ENCODE assay signal across 8 cellular contexts in genomic region chr11:19241260-19242183, GRCh38. TPM values are rescaled to one million over a fixed set of nuclear protein-coding genes. Genes with fewer than 3 reads are reported as not detected.
DNase-seq lines count a peak whose midpoint lies in the region; ATAC-seq and TF ChIP-seq lines count a peak whose summit lies in the region.

No MANE protein-coding gene starts in this region.

- H3K4me3 ChIP-seq in BLaER1, result peak overlapping the region; percentile 85
- H3K4me3 ChIP-seq in Panc1 (ENCODE audit: low read depth in 2 of 2, low read length in 2 of 2), result peak overlapping the region; percentile 70 to 97
- peak overlapping the region; percentile 72 to 79 for H3K4me3 ChIP-seq in mesenchymal stem cell (ENCODE audit: insufficient read depth in 1 of 2, low read depth in 1 of 2, low read length in 2 of 2)
- peak overlapping the region; percentile 73 for H3K4me3 ChIP-seq in thymus (ENCODE audit: low read length)

- H2BK5ac ChIP-seq in mesenchymal stem cell (ENCODE audit: low read depth, low read length, poor library complexity, severe bottlenecking), result no peak overlapping the region

- intact Hi-C loops in Panc1 (cut with micrococcal nuclease; ENCODE audit: unreplicated experiment), result no loop called here

- peaks cover 24% of the 10 kb centered on the region for H3K36me3 ChIP-seq in BLaER1
- H3K36me3 ChIP-seq in Panc1 (ENCODE audit: control insufficient read depth, insufficient read depth, low read length), result peaks cover 8% of the 10 kb centered on the region
- H3K36me3 ChIP-seq in mesenchymal stem cell (ENCODE audit: control insufficient read depth in 1 of 2, insufficient read depth in 2 of 2, low read depth in 1 of 2, low read length in 2 of 2), result no peaks in the 10 kb centered on the region
- peaks cover 14% of the 10 kb centered on the region for H3K36me3 ChIP-seq in thymus (ENCODE audit: control insufficient read depth, insufficient read depth)

- H3K4me2 ChIP-seq in BLaER1 (peak overlapping the region; percentile 99), mesenchymal stem cell (ENCODE audit: low read length, poor library complexity, severe bottlenecking) (peak overlapping the region; percentile 100)

- H3K18ac ChIP-seq in mesenchymal stem cell (ENCODE audit: low read depth in 1 of 2, low read length in 2 of 2), result peak overlapping the region in 1 of 2 experiments; percentile 70

- H2AK5ac ChIP-seq in mesenchymal stem cell (ENCODE audit: low read length, severe bottlenecking), result no peak overlapping the region

- H3K4me1 ChIP-seq in BLaER1, result peaks cover 33% of the 10 kb centered on the region
- peaks cover 17% of the 10 kb centered on the region for H3K4me1 ChIP-seq in Panc1 (ENCODE audit: control insufficient read depth, insufficient read depth, low read length)
- peaks cover 18% of the 10 kb centered on the region for H3K4me1 ChIP-seq in mesenchymal stem cell (ENCODE audit: control insufficient read depth, insufficient read depth, low read depth, low read length)
- H3K4me1 ChIP-seq in thymus (ENCODE audit: control insufficient read depth, insufficient read depth, low read length), result peaks cover 18% of the 10 kb centered on the region

- no peak overlapping the region for H2BK12ac ChIP-seq in mesenchymal stem cell (ENCODE audit: low read length in 2 of 2)

- no peak overlapping the region for H4K8ac ChIP-seq in mesenchymal stem cell (ENCODE audit: low read length)

- no TSS peak for BruUV-seq in Panc1 (replicated peaks; lab: Mats Ljungman, UMichigan)

- no peak for TF ChIP-seq CTCF in Panc1 (IDR thresholded peaks at IDR 0.05)

- H3K27me3 ChIP-seq in BLaER1 (0 out of 2 replicates have a peak, but pooled peaks cover 11% of the 10 kb centered on the region), Panc1 (ENCODE audit: control insufficient read depth, insufficient read depth, low read length) (no peaks in the 10 kb centered on the region), mesenchymal stem cell (ENCODE audit: control insufficient read depth in 1 of 2, insufficient read depth in 1 of 2, low read length in 2 of 2) (peaks cover 20 to 28% of the 10 kb centered on the region in 2 experiments), thymus (ENCODE audit: control insufficient read depth, insufficient read depth) (no peaks in the 10 kb centered on the region)

- DNase-seq in Panc1 (ENCODE audit: low read depth, low spot score) (no peak), cerebellar cortex (ENCODE audit: low spot score) (peak; percentile 13), mesenchymal stem cell (no peak)
- no peak for DNase-seq in central memory CD4-positive, alpha-beta T cell

- in situ Hi-C loops in Panc1 (cut with HindIII; ENCODE audit: low pct_unique_long_range_greater_than_20kb, low sequenced_read_pairs), result no loop called here

- H3K23ac ChIP-seq in mesenchymal stem cell (ENCODE audit: low read length in 2 of 2), result peak overlapping the region; percentile 43 to 83

- POLR2A ChIA-PET in Panc1 (lab: Charles Lee), result interaction anchor here (0.7 kb wide), 1 partner anchor 476 kb away, joined by 3 read pairs; no protein-coding TSS in a partner anchor

- ATAC-seq in GM18907 (IDR thresholded peaks at IDR 0.05; ENCODE audit: unreplicated experiment), result peak; percentile 49
- ATAC-seq in HG03045 (IDR thresholded peaks at IDR 0.05; ENCODE audit: unreplicated experiment), result peak; percentile 35
- peak; percentile 75 for ATAC-seq in Panc1

- under 1% methylated on average over 56 of the region's 92 CpGs for WGBS in mesenchymal stem cell
- under 1% methylated on average over 92 of the region's 92 CpGs for WGBS in thymus

- no peak overlapping the region for H2BK120ac ChIP-seq in mesenchymal stem cell (ENCODE audit: low read depth, low read length)

- no peaks in the 10 kb centered on the region for H4K20me1 ChIP-seq in BLaER1

- H2AFZ ChIP-seq in mesenchymal stem cell (ENCODE audit: low read depth, low read length), result no peak overlapping the region

- H3K9me3 ChIP-seq in BLaER1 (no peaks in the 10 kb centered on the region), Panc1 (ENCODE audit: control insufficient read depth, insufficient read depth, low read depth, low read length) (no peaks in the 10 kb centered on the region), mesenchymal stem cell (ENCODE audit: control insufficient read depth, low read length) (no peaks in the 10 kb centered on the region), thymus (ENCODE audit: control insufficient read depth) (no peaks in the 10 kb centered on the region)

- H3K4ac ChIP-seq in mesenchymal stem cell (ENCODE audit: low read depth in 1 of 2, low read length in 2 of 2), result no peak overlapping the region

- no peak overlapping the region for H2BK15ac ChIP-seq in mesenchymal stem cell (ENCODE audit: low read depth, poor library complexity, severe bottlenecking)

- H3K27ac ChIP-seq in BLaER1 (peak overlapping the region; percentile 92), Panc1 (ENCODE audit: low read length) (peak overlapping the region; percentile 78), mesenchymal stem cell (ENCODE audit: low read length, poor library complexity, severe bottlenecking) (no peak overlapping the region), thymus (ENCODE audit: low read depth) (no peak overlapping the region)

- no peak overlapping the region for H4K91ac ChIP-seq in mesenchymal stem cell (ENCODE audit: low read length)

- H3K79me1 ChIP-seq in mesenchymal stem cell (replicated peaks; ENCODE audit: low read length, poor library complexity, severe bottlenecking), result peaks cover 5% of the 10 kb centered on the region

- peak overlapping the region in 1 of 2 experiments; percentile 89 for H3K14ac ChIP-seq in mesenchymal stem cell (ENCODE audit: low read length in 2 of 2)

- CTCF ChIA-PET in Panc1 (lab: Charles Lee), result no interaction called here

- H3K9ac ChIP-seq in BLaER1 (peak overlapping the region; percentile 92), mesenchymal stem cell (ENCODE audit: low read length) (peak overlapping the region; percentile 19)

RNA-seq across cellular contexts. Expression of gene E2F8, which starts 0.8 kb away (rescaled TPM):
- total RNA-seq in Panc1 (2021; ENCODE audit: unreplicated experiment), result 14.2 TPM
- 3.2 TPM for polyA plus RNA-seq in Panc1 (2012; ENCODE audit: insufficient read length)
- polyA plus RNA-seq in mesenchymal stem cell (2013, experiment 1 of 2), result 0.81 TPM
- 0.84 TPM for polyA plus RNA-seq in mesenchymal stem cell (2013, experiment 2 of 2)
- 0.43 TPM for polyA plus RNA-seq in thymus

RNA-seq across cellular contexts. Expression of gene CSRP3, which starts 39.7 kb away (rescaled TPM):
- total RNA-seq in Panc1 (2021; ENCODE audit: unreplicated experiment), result not detected
- polyA plus RNA-seq in Panc1 (2012; ENCODE audit: insufficient read length), result not detected
- polyA plus RNA-seq in mesenchymal stem cell (2013, experiment 1 of 2), result not detected
- not detected for polyA plus RNA-seq in mesenchymal stem cell (2013, experiment 2 of 2)
- 0.37 TPM for polyA plus RNA-seq in thymus

Comparison
In these comparisons a context has a peak if more than half of its experiments do, and no peak if none do; other contexts are left out.
1. H3K27ac ChIP-seq: peak in BLaER1 (single experiment) and Panc1 (single experiment); none in mesenchymal stem cell (single experiment) and thymus (single experiment).
2. Peak in every context shown above with its lines, with median percentiles within 50 percentile points of each other: H3K4me3 ChIP-seq and ATAC-seq.